In the genomic region with DNA sequence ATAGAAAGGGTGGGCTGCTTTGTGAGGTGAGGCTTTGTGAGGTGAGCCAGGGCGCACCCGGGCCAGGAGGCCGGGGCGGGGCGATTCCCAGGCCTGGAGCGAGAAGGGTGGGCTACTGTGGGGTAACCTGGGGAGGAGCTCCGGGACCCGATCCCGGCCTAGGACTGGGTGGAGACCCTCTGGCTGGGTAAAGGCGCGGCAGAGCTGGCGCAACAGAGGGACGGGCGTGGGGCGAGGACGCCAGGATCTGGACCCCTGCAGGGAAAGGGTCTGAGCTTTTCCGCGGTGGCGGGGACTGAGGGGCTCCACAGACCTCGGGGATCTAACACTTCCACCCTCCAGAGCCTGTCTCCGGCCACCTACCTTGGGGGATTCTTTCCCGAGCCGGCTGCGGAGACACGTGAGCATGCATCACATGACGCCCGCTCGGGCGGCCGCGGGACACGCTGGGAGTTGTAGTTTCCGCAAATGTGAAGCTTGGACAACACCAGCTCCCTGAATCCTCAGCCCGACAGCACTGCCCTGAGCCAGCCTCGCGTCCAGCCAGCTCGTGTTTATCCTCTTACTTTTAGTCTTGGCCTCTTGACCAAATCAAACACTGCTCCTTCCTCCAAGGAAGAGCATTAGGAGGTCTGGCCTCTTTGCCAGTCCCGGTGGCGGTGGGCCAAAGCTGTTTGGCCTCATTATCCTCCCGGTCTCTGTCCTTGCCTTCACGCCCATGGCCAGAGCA, we compare ENCODE assay signal across 8 cellular contexts. TPM values are rescaled to one million over a fixed set of nuclear protein-coding genes. Genes with fewer than 3 reads are reported as not detected.
DNase-seq lines count a peak whose midpoint lies in the region; ATAC-seq, FAIRE-seq and TF ChIP-seq lines count a peak whose summit lies in the region.

Gene SLC38A7, minus strand, starts transcription at position 417 of the 730 bp plus-strand sequence. CDS start 4,644 bp downstream, outside the sequence.

- peaks cover 7% of the 10 kb centered on the region for H3K27me3 Mint-ChIP-seq in activated naive CD8-positive, alpha-beta T cell treated with anti-CD3 and anti-CD28 coated beads, Interleukin-2, amount 10 ng/mL, durations not matched to agents 7 days and 5 days

- TF ChIP-seq CTCF in LNCaP clone FGC (IDR thresholded peaks at IDR 0.05; ENCODE audit: control insufficient read depth, extremely low read depth, insufficient read depth) (no peak), SU-DHL-6 (IDR thresholded peaks at IDR 0.05; ENCODE audit: insufficient read depth, low read length, poor library complexity, severe bottlenecking) (no peak), pancreas (IDR thresholded peaks at IDR 0.05) (no peak), thyroid gland (IDR thresholded peaks at IDR 0.05) (no peak)

- peak within 1 kb of the TSS; percentile 90 for H3K4me2 ChIP-seq in SU-DHL-6 (ENCODE audit: low read depth, low read length, poor library complexity, severe bottlenecking)

- H3F3A ChIP-seq in SU-DHL-6 (ENCODE audit: insufficient read depth): no peaks in the 10 kb centered on the region

- H3K4me3 ChIP-seq in LNCaP clone FGC (ENCODE audit: low read depth, low read length) (peak within 1 kb of the TSS; percentile 85), SU-DHL-6 (ENCODE audit: insufficient read depth, low read length, poor library complexity, severe bottlenecking) (peak within 1 kb of the TSS; percentile 91), pancreas (peak within 1 kb of the TSS; percentile 61 to 96 (median 93)), thyroid gland (replicated peaks in 1 of 3) (peak within 1 kb of the TSS; percentile 54 to 82 (median 72))

- peak within 1 kb of the TSS; percentile 60 for H3K27ac Mint-ChIP-seq in activated naive CD8-positive, alpha-beta T cell treated with anti-CD3 and anti-CD28 coated beads, Interleukin-2, amount 10 ng/mL, durations not matched to agents 7 days and 5 days

- 5 to 6% methylated on average over 40 to 41 of the region's 41 CpGs for WGBS in pancreas, 2 donors
- WGBS in thyroid gland, 2 donors: 6 to 8% methylated on average over 17 to 41 of the region's 41 CpGs

- no peaks in the 10 kb centered on the region for H3K9me2 ChIP-seq in SU-DHL-6 (replicated peaks; ENCODE audit: insufficient read depth, low read length)

- H3K9ac ChIP-seq in SU-DHL-6 (ENCODE audit: low read length): peak within 1 kb of the TSS; percentile 71

- H2AFZ ChIP-seq in SU-DHL-6 (ENCODE audit: low read depth, low read length, severe bottlenecking): peak within 1 kb of the TSS; percentile 94

- intact Hi-C loops in Right ventricle myocardium superior (cut with DNase I) (no loop called here), pancreas (cut with DNase I) (no loop called here), thyroid gland (cut with DNase I) (loop anchor here (5.0 kb wide), 1 partner anchor 48 kb away; the partner anchor contains the start of gene GOT2)

- no peaks in the 10 kb centered on the region for H3K36me3 ChIP-seq in SU-DHL-6 (ENCODE audit: low read length)
- no peaks in the 10 kb centered on the region for H3K36me3 ChIP-seq in pancreas
- peaks cover 0 to 6% of the 10 kb centered on the region in 2 donors for H3K36me3 ChIP-seq in thyroid gland

- DNase-seq in GDM1 (lab: John Stamatoyannopoulos, UW) (peak; percentile 4), H4 (ENCODE audit: low spot score) (peak; percentile 71), LNCaP clone FGC (ENCODE audit: low read depth) (peak; percentile 63), Right ventricle myocardium superior (peak; percentile 93), pancreas (peak; percentile 72 to 92 (median 81)), thyroid gland (peak; percentile 86 to 88)
- peak; percentile 78 for DNase-seq in activated naive CD8-positive, alpha-beta T cell treated with anti-CD3 and anti-CD28 coated beads, Interleukin-2, amount 10 ng/mL, durations not matched to agents 7 days and 5 days

- ATAC-seq in activated naive CD8-positive, alpha-beta T cell treated with anti-CD3 and anti-CD28 coated beads, Interleukin-2, amount 10 ng/mL, durations not matched to agents 7 days and 5 days (ENCODE audit: low read depth): peak; percentile 91
- ATAC-seq in Right ventricle myocardium superior (ENCODE audit: poor library complexity): peak; percentile 94
- ATAC-seq in pancreas: peak; percentile 96 to 98 (median 98)

- H3K27me3 ChIP-seq in SU-DHL-6 (ENCODE audit: low read length) (no peaks in the 10 kb centered on the region), pancreas (no peaks in the 10 kb centered on the region), thyroid gland (no peaks in the 10 kb centered on the region)

- TF ChIP-seq POLR2A in thyroid gland (IDR thresholded peaks at IDR 0.05): peak in 1 of 2 donors; percentile 27

- H3K36me3 Mint-ChIP-seq in activated naive CD8-positive, alpha-beta T cell treated with anti-CD3 and anti-CD28 coated beads, Interleukin-2, amount 10 ng/mL, durations not matched to agents 7 days and 5 days: no peaks in the 10 kb centered on the region

- POLR2A ChIA-PET in activated naive CD8-positive, alpha-beta T cell treated with anti-CD3 and anti-CD28 coated beads, Interleukin-2, amount 10 ng/mL, durations not matched to agents 7 days and 5 days (lab: Charles Lee): interaction anchor here (1.2 to 1.8 kb wide), 3 partner anchors 49 to 72 kb away, joined by 3 to 5 read pairs (median 4); no protein-coding TSS in a partner anchor

- FAIRE-seq in pancreas (lab: Jason Lieb, UNC): no peak

- H3K9me3 Mint-ChIP-seq in activated naive CD8-positive, alpha-beta T cell treated with anti-CD3 and anti-CD28 coated beads, Interleukin-2, amount 10 ng/mL, durations not matched to agents 7 days and 5 days: no peaks in the 10 kb centered on the region

- H3K4me1 ChIP-seq in pancreas (peaks cover 0 to 12% (median 0%) of the 10 kb centered on the region in 3 donors), thyroid gland (peaks cover 9 to 15% of the 10 kb centered on the region in 2 donors)

- H4K20me1 ChIP-seq in SU-DHL-6 (ENCODE audit: low read depth, low read length): no peaks in the 10 kb centered on the region

- H3K4me1 Mint-ChIP-seq in activated naive CD8-positive, alpha-beta T cell treated with anti-CD3 and anti-CD28 coated beads, Interleukin-2, amount 10 ng/mL, durations not matched to agents 7 days and 5 days: peaks cover 14% of the 10 kb centered on the region

- H3K4me3 Mint-ChIP-seq in activated naive CD8-positive, alpha-beta T cell treated with anti-CD3 and anti-CD28 coated beads, Interleukin-2, amount 10 ng/mL, durations not matched to agents 7 days and 5 days: peak within 1 kb of the TSS; percentile 91

- no peaks in the 10 kb centered on the region for H3K9me3 ChIP-seq in SU-DHL-6 (ENCODE audit: insufficient read depth, low read length)
- H3K9me3 ChIP-seq in pancreas: no peaks in the 10 kb centered on the region
- H3K9me3 ChIP-seq in thyroid gland: no peaks in the 10 kb centered on the region

- H3K79me2 ChIP-seq in SU-DHL-6 (ENCODE audit: insufficient read depth, low read length): no peaks in the 10 kb centered on the region

- H3K27ac ChIP-seq in SU-DHL-6 (ENCODE audit: low read depth, low read length) (no peak within 1 kb of the TSS), pancreas (peak within 1 kb of the TSS in 2 of 4 donors; percentile 10 to 63), thyroid gland (peak within 1 kb of the TSS; percentile 42 to 86 (median 76))

RNA-seq across cellular contexts. Expression of gene SLC38A7, which starts in this region (rescaled TPM):
- 7.0 and 23.7 TPM in 2 replicates for total RNA-seq in H4 (2014; rRNA removed; shearing (Covaris generic))
- 10 to 100 TPM; 10.8 to 11.8 TPM for total RNA-seq in activated naive CD8-positive, alpha-beta T cell treated with anti-CD3 and anti-CD28 coated beads, Interleukin-2, amount 10 ng/mL, durations not matched to agents 7 days and 5 days
- total RNA-seq in Right ventricle myocardium superior: 35.3 TPM
- total RNA-seq in pancreas: 10 to 100 TPM in 1 of 6 donors, 1 to 10 TPM in 5; 3.0 to 11.0 (median 4.9) TPM
- 10 to 100 TPM in 1 of 2 donors, 1 to 10 TPM in 1; 6.0 to 11.3 TPM for polyA plus RNA-seq in pancreas
- 10 to 100 TPM; 17.2 to 33.8 (median 30.1) TPM for total RNA-seq in thyroid gland

Comparison
In these comparisons a context has a peak if more than half of its experiments do, and no peak if none do; other contexts are left out.
1. DNase-seq: peak in every context shown above with its lines; median percentile 93 in Right ventricle myocardium superior; 87 in thyroid gland; 81 in pancreas; 78 in activated naive CD8-positive, alpha-beta T cell treated with anti-CD3 and anti-CD28 coated beads, Interleukin-2, amount 10 ng/mL, durations not matched to agents 7 days and 5 days; 71 in H4; 63 in LNCaP clone FGC; 4 in GDM1.